Comparison of ENCODE assay signal across 26 cellular contexts in genomic region chr9:4272141-4272540, GRCh38. TPM values are rescaled to one million over a fixed set of nuclear protein-coding genes. Genes with fewer than 3 reads are reported as not detected.
DNase-seq lines count a peak whose midpoint lies in the region; TF ChIP-seq lines count a peak whose summit lies in the region.
"Had no signal": no experiment of that assay in that cellular context is flagged by ENCODE, and none has a peak within 500 bp of the region (broad histone marks: within the 10 kb centered on the region; RNA-seq: fewer than 3 reads in every experiment).

No MANE protein-coding gene starts in this region.

- H3K4me1 Mint-ChIP-seq in osteocyte (ENCODE audit: unreplicated experiment) = peaks cover 24% of the 10 kb centered on the region
- no peaks in the 10 kb centered on the region for H3K4me1 Mint-ChIP-seq in activated naive CD4-positive, alpha-beta T cell treated with anti-CD3 and anti-CD28 coated beads, Interleukin-2, amount 10 ng/mL, durations not matched to agents 7 days and 5 days
- H3K4me1 Mint-ChIP-seq: CD14-positive monocyte; CD4-positive, alpha-beta memory T cell; CD4-positive, CD25-positive, alpha-beta regulatory T cell; CD8-positive, alpha-beta memory T cell had no signal

- H3K27ac Mint-ChIP-seq in osteocyte (ENCODE audit: unreplicated experiment) = peak overlapping the region; percentile 67
- H3K27ac Mint-ChIP-seq in activated naive CD4-positive, alpha-beta T cell treated with anti-CD3 and anti-CD28 coated beads, Interleukin-2, amount 10 ng/mL, durations not matched to agents 7 days and 5 days = no peak overlapping the region
- H3K27ac Mint-ChIP-seq: CD14-positive monocyte; CD4-positive, alpha-beta memory T cell; CD4-positive, CD25-positive, alpha-beta regulatory T cell; CD8-positive, alpha-beta memory T cell had no signal

- H3K36me3 Mint-ChIP-seq in osteocyte (ENCODE audit: unreplicated experiment) = peaks cover 5% of the 10 kb centered on the region
- H3K36me3 Mint-ChIP-seq in activated naive CD4-positive, alpha-beta T cell treated with anti-CD3 and anti-CD28 coated beads, Interleukin-2, amount 10 ng/mL, durations not matched to agents 7 days and 5 days = no peaks in the 10 kb centered on the region
- H3K36me3 Mint-ChIP-seq: CD14-positive monocyte; CD4-positive, alpha-beta memory T cell; CD4-positive, CD25-positive, alpha-beta regulatory T cell; CD8-positive, alpha-beta memory T cell had no signal

- H3K4me3 ChIP-seq in astrocyte of the spinal cord (ENCODE audit: low read depth, low read length) (no peak overlapping the region), choroid plexus epithelial cell (ENCODE audit: low read depth, low read length) (no peak overlapping the region)
- H3K4me3 ChIP-seq: BLaER1, GM12878 had no signal

- H3K27me3 Mint-ChIP-seq in osteocyte (ENCODE audit: unreplicated experiment) = no peaks in the 10 kb centered on the region
- H3K27me3 Mint-ChIP-seq in activated naive CD4-positive, alpha-beta T cell treated with anti-CD3 and anti-CD28 coated beads, Interleukin-2, amount 10 ng/mL, durations not matched to agents 7 days and 5 days = peaks cover 8% of the 10 kb centered on the region

- CTCF ChIA-PET in activated naive CD4-positive, alpha-beta T cell treated with anti-CD3 and anti-CD28 coated beads, Interleukin-2, amount 10 ng/mL, durations not matched to agents 7 days and 5 days (lab: Charles Lee) = no interaction called here

- TF ChIP-seq CTCF in astrocyte of the spinal cord (IDR thresholded peaks at IDR 0.05; ENCODE audit: low read depth, low read length) = no peak
- no peak for TF ChIP-seq CTCF in choroid plexus epithelial cell (conservative IDR thresholded peaks at IDR 0.05; ENCODE audit: low read depth, low read length)
- no peak for TF ChIP-seq CTCF in osteocyte (IDR thresholded peaks at IDR 0.05)

- in situ Hi-C loops in astrocyte of the spinal cord (cut with HindIII; ENCODE audit: low sequenced_read_pairs) = no loop called here

- H3K9me3 Mint-ChIP-seq in osteocyte (ENCODE audit: unreplicated experiment) = no peaks in the 10 kb centered on the region
- H3K9me3 Mint-ChIP-seq in activated naive CD4-positive, alpha-beta T cell treated with anti-CD3 and anti-CD28 coated beads, Interleukin-2, amount 10 ng/mL, durations not matched to agents 7 days and 5 days = no peaks in the 10 kb centered on the region
- H3K9me3 Mint-ChIP-seq: CD4-positive, CD25-positive, alpha-beta regulatory T cell; CD8-positive, alpha-beta memory T cell had no signal

- DNase-seq in astrocyte of the spinal cord (ENCODE audit: low read depth, low spot score) (peak; percentile 49), choroid plexus epithelial cell (ENCODE audit: low read depth) (peak; percentile 34), fibroblast of gingiva (ENCODE audit: low read depth) (peak; percentile 6), osteocyte (ENCODE audit: extremely low spot score, unreplicated experiment) (no peak), cortex of kidney (lab: John Stamatoyannopoulos, UW) (no peak), amniotic stem cell (lab: John Stamatoyannopoulos, UW) (no peak)
- DNase-seq in stimulated activated CD4-positive, alpha-beta T cell treated with anti-CD3 and anti-CD28 coated beads, Interleukin-2, amount 100 ng/mL, for 48 hours = no peak
- DNase-seq in activated naive CD4-positive, alpha-beta T cell treated with anti-CD3 and anti-CD28 coated beads, Interleukin-2, amount 10 ng/mL, durations not matched to agents 7 days and 5 days = no peak
- DNase-seq: 8988T; ACHN; BE2C; C1 segment of cervical spinal cord; CD4-positive, alpha-beta memory T cell; CD4-positive, CD25-positive, alpha-beta regulatory T cell; CD8-positive, alpha-beta memory T cell; COR-L47; DMS 273 treated with DMSO at 0.1 percent for 48 hours; DMS153; DMS53; DMS79; DND-41; EL; GDM1 had no signal

- no peak overlapping the region for H3K4me3 Mint-ChIP-seq in osteocyte (ENCODE audit: unreplicated experiment)
- H3K4me3 Mint-ChIP-seq in activated naive CD4-positive, alpha-beta T cell treated with anti-CD3 and anti-CD28 coated beads, Interleukin-2, amount 10 ng/mL, durations not matched to agents 7 days and 5 days = no peak overlapping the region
- H3K4me3 Mint-ChIP-seq: CD14-positive monocyte; CD4-positive, alpha-beta memory T cell; CD4-positive, CD25-positive, alpha-beta regulatory T cell; CD8-positive, alpha-beta memory T cell had no signal

RNA-seq across cellular contexts. Expression of gene GLIS3, which starts 27.7 kb away (rescaled TPM):
- 27.1 and 30.5 TPM in 2 replicates for total RNA-seq in osteocyte

Comparison
In these comparisons a context has a peak if more than half of its experiments do, and no peak if none do; other contexts are left out.
1. DNase-seq: peak in astrocyte of the spinal cord (single experiment), choroid plexus epithelial cell (single experiment) and fibroblast of gingiva (single experiment); none in osteocyte (single experiment), cortex of kidney (single experiment), stimulated activated CD4-positive, alpha-beta T cell treated with anti-CD3 and anti-CD28 coated beads, Interleukin-2, amount 100 ng/mL, for 48 hours (0 of 2), amniotic stem cell (single experiment) and activated naive CD4-positive, alpha-beta T cell treated with anti-CD3 and anti-CD28 coated beads, Interleukin-2, amount 10 ng/mL, durations not matched to agents 7 days and 5 days (single experiment).